In genomic region chr18:51637881-51638280, GRCh38 we compare ENCODE assay signal across 9 cellular contexts.
"Had no signal": no experiment of that assay in that cellular context is flagged by ENCODE, and none has a peak within 500 bp of the region (broad histone marks: within the 10 kb centered on the region; RNA-seq: fewer than 3 reads in every experiment).

No MANE protein-coding gene starts in this region.

- H3K4me1 Mint-ChIP-seq: GM23338, H9 had no signal

- H3K27ac ChIP-seq: GM23248 had no signal

- H3K4me1 ChIP-seq: HAP-1 had no signal

- H3K4me3 Mint-ChIP-seq: GM23338, H9, HFFc6 had no signal

- H3K27ac Mint-ChIP-seq: GM23338, H9, HFFc6 had no signal

- H3K36me3 ChIP-seq: HAP-1 had no signal

- ATAC-seq: GM23338, HCT116 had no signal

- H3K4me3 ChIP-seq: GM23248, GM23338, HAP-1 had no signal

- DNase-seq: GM23248, GOT3, H7, H9, HCEC 1CT, HFFc6 had no signal
